ENCODE assay signal across 8 cellular contexts in genomic region chr2:174683392-174683759, GRCh38.
DNase-seq lines count a peak whose midpoint lies in the region.

No MANE protein-coding gene starts in this region.

- peak overlapping the region; percentile 8 to 63 for H3K9ac ChIP-seq in duodenal mucosa (ENCODE audit: low read depth in 1 of 2, low read length in 2 of 2)

- peak overlapping the region; percentile 56 for H3K4me3 ChIP-seq in HAP-1
- peak overlapping the region; percentile 96 for H3K4me3 ChIP-seq in SJSA1
- peak overlapping the region; percentile 76 to 85 for H3K4me3 ChIP-seq in duodenal mucosa (ENCODE audit: low read depth in 1 of 2, low read length in 2 of 2)
- peak overlapping the region; percentile 94 for H3K4me3 ChIP-seq in urinary bladder (ENCODE audit: low read depth, low read length)

- H3K27ac ChIP-seq in SJSA1 (peak overlapping the region; percentile 32), duodenal mucosa (ENCODE audit: low read depth, low read length) (no peak overlapping the region), urinary bladder (ENCODE audit: low read depth) (no peak overlapping the region)

- H3K36me3 ChIP-seq in HAP-1 (replicated peaks) (no peaks in the 10 kb centered on the region; the same call in 1 of the 2 replicates), SJSA1 (peaks cover 18% of the 10 kb centered on the region), duodenal mucosa (ENCODE audit: control insufficient read depth in 1 of 2, insufficient read depth in 2 of 2, low read length in 2 of 2) (no peaks in the 10 kb centered on the region), urinary bladder (ENCODE audit: insufficient read depth) (no peaks in the 10 kb centered on the region)

- WGBS in urinary bladder, result 2% methylated on average over 10 of the region's 10 CpGs

- H3K4me1 ChIP-seq in HAP-1 (peaks cover 8% of the 10 kb centered on the region), SJSA1 (replicated peaks) (peaks cover 42% of the 10 kb centered on the region), duodenal mucosa (ENCODE audit: control insufficient read depth in 1 of 2, insufficient read depth in 2 of 2, low read length in 2 of 2) (peaks cover 13% of the 10 kb centered on the region in 2 donors), urinary bladder (ENCODE audit: insufficient read depth) (no peaks in the 10 kb centered on the region)

- H3K27me3 ChIP-seq in HAP-1 (ENCODE audit: low read depth) (0 out of 2 replicates have a peak, but pooled peaks cover 3% of the 10 kb centered on the region), SJSA1 (replicated peaks) (no peaks in the 10 kb centered on the region), duodenal mucosa (ENCODE audit: control insufficient read depth in 1 of 2, insufficient read depth in 2 of 2, low read length in 2 of 2) (no peaks in the 10 kb centered on the region)

- DNase-seq in DMS53 (lab: John Stamatoyannopoulos, UW) (peak; percentile 56), HAP-1 (ENCODE audit: low spot score in 2 of 2) (peak in 1 of 2 experiments; percentile 14), SJSA1 (ENCODE audit: low read depth in 1 of 2, low spot score in 2 of 2) (peak in 1 of 2 experiments; percentile 52), midbrain (lab: John Stamatoyannopoulos, UW) (peak; percentile 41), retina (no peak), NCI-H187 (lab: John Stamatoyannopoulos, UW) (no peak)

- in situ Hi-C loops in HAP-1 (cut with MboI; ENCODE audit: low sequenced_read_pairs), result no loop called here

- H3K9me3 ChIP-seq in HAP-1, result no peaks in the 10 kb centered on the region
- no peaks in the 10 kb centered on the region; the same call in 1 of the 2 replicates for H3K9me3 ChIP-seq in SJSA1 (replicated peaks)
- H3K9me3 ChIP-seq in duodenal mucosa (ENCODE audit: control insufficient read depth in 1 of 2, low read length in 2 of 2), result no peaks in the 10 kb centered on the region

Comparison
In these comparisons a context has a peak if more than half of its experiments do, and no peak if none do; other contexts are left out.
1. DNase-seq: peak in DMS53 (single experiment) and midbrain (single experiment); none in retina (single experiment) and NCI-H187 (0 of 2).
2. Peak in every context shown above with its lines, with median percentiles within 50 percentile points of each other: H3K4me3 ChIP-seq.